29 cellular contexts compared by ENCODE assay signal in genomic region chr10:91539930-91540329, GRCh38.
"Had no signal": no experiment of that assay in that cellular context is flagged by ENCODE, and none has a peak within 500 bp of the region (broad histone marks: within the 10 kb centered on the region; RNA-seq: fewer than 3 reads in every experiment).

No MANE protein-coding gene starts in this region.

- H3K36me3 Mint-ChIP-seq: activated naive CD8-positive, alpha-beta T cell had no signal

- H3K9me3 Mint-ChIP-seq: activated CD4-positive, alpha-beta memory T cell treated with anti-CD3 and anti-CD28 coated beads, Interleukin-2, amount 10 ng/mL, durations not matched to agents 7 days and 5 days; activated T-cell treated with anti-CD3 and anti-CD28 coated beads, Interleukin-2, amount 50 U/mL, for 24 hours; central memory CD8-positive, alpha-beta T cell had no signal

- H3K4me1 Mint-ChIP-seq: activated CD4-positive, alpha-beta memory T cell treated with anti-CD3 and anti-CD28 coated beads, Interleukin-2, amount 10 ng/mL, durations not matched to agents 7 days and 5 days; activated CD4-positive, alpha-beta T cell treated with anti-CD3 and anti-CD28 coated beads, Interleukin-2, amount 10 ng/mL, durations not matched to agents 7 days and 5 days; central memory CD8-positive, alpha-beta T cell; endodermal cell had no signal

- H3K27me3 ChIP-seq: brain microvascular endothelial cell, dorsolateral prefrontal cortex, gastrocnemius medialis, heart left ventricle had no signal

- DNase-seq: activated CD4-positive, alpha-beta memory T cell treated with anti-CD3 and anti-CD28 coated beads, Interleukin-2, amount 10 ng/mL, durations not matched to agents 7 days and 5 days; activated CD4-positive, alpha-beta T cell treated with anti-CD3 and anti-CD28 coated beads for 4 hours; activated CD4-positive, alpha-beta T cell treated with anti-CD3 and anti-CD28 coated beads, Interleukin-2, amount 10 ng/mL, durations not matched to agents 7 days and 5 days; activated CD4-positive, alpha-beta T cell treated with anti-CD3 and anti-CD28 coated beads, Interleukin-2, amount 50 U/mL, for 4 hours; activated CD4-positive, CD25-positive, alpha-beta regulatory T cell; activated CD4-positive, CD25-positive, alpha-beta regulatory T cell treated with anti-CD3 and anti-CD28 coated beads, Interleukin-2, amount 50 U/mL, for 72 hours; activated CD8-positive, alpha-beta memory T cell treated with anti-CD3 and anti-CD28 coated beads, Interleukin-2, amount 50 U/mL, for 48 hours; activated effector memory CD4-positive, alpha-beta T cell treated with Interleukin-2 at 50 U/mL for 16 hours; activated gamma-delta T cell treated with Interleukin-2 at 50 U/mL for 16 hours; activated naive CD4-positive, alpha-beta T cell treated with anti-CD3 and anti-CD28 coated beads, Interleukin-2, amount 50 U/mL, for 16 hours; activated naive CD4-positive, alpha-beta T cell treated with Interleukin-2 at 50 U/mL for 16 hours; activated T-cell treated with anti-CD3 and anti-CD28 coated beads for 4 hours; activated T-cell treated with anti-CD3 and anti-CD28 coated beads, Interleukin-2, amount 50 U/mL, for 24 hours; activated T-cell treated with anti-CD3 and anti-CD28 coated beads, Interleukin-2, amount 50 U/mL, for 72 hours; amniotic stem cell; anterior cingulate cortex; brain microvascular endothelial cell; dorsolateral prefrontal cortex; effector memory CD4-positive, alpha-beta T cell; endodermal cell; erythroblast; gastrocnemius medialis; glutamatergic neuron; heart left ventricle; T-helper 2 cell had no signal

- ATAC-seq: activated T-cell treated with anti-CD3 and anti-CD28 coated beads, Interleukin-2, amount 50 U/mL, for 72 hours; gastrocnemius medialis had no signal

- H3K4me3 Mint-ChIP-seq: activated CD4-positive, alpha-beta memory T cell treated with anti-CD3 and anti-CD28 coated beads, Interleukin-2, amount 10 ng/mL, durations not matched to agents 7 days and 5 days; activated CD4-positive, alpha-beta T cell treated with anti-CD3 and anti-CD28 coated beads, Interleukin-2, amount 10 ng/mL, durations not matched to agents 7 days and 5 days; activated naive CD8-positive, alpha-beta T cell; activated T-cell treated with anti-CD3 and anti-CD28 coated beads, Interleukin-2, amount 50 U/mL, for 24 hours; activated T-cell treated with anti-CD3 and anti-CD28 coated beads, Interleukin-2, amount 50 U/mL, for 72 hours; central memory CD8-positive, alpha-beta T cell; dendritic cell treated with granulocyte-macrophage colony-stimulating factor and Interleukin-4, amounts not matched to agents 40 ng/mL and 50 ng/mL, for 4 days; endodermal cell had no signal

- H3K27ac Mint-ChIP-seq: activated CD4-positive, alpha-beta memory T cell treated with anti-CD3 and anti-CD28 coated beads, Interleukin-2, amount 10 ng/mL, durations not matched to agents 7 days and 5 days; activated CD4-positive, alpha-beta T cell treated with anti-CD3 and anti-CD28 coated beads, Interleukin-2, amount 10 ng/mL, durations not matched to agents 7 days and 5 days; activated naive CD8-positive, alpha-beta T cell; activated T-cell treated with anti-CD3 and anti-CD28 coated beads, Interleukin-2, amount 50 U/mL, for 24 hours; activated T-cell treated with anti-CD3 and anti-CD28 coated beads, Interleukin-2, amount 50 U/mL, for 72 hours; dendritic cell treated with granulocyte-macrophage colony-stimulating factor and Interleukin-4, amounts not matched to agents 40 ng/mL and 50 ng/mL, for 4 days; endodermal cell had no signal

- H3K9me3 ChIP-seq: gastrocnemius medialis had no signal

- H3K4me3 ChIP-seq: coronary artery, dorsolateral prefrontal cortex, gastrocnemius medialis, heart left ventricle had no signal

- H3K36me3 ChIP-seq: brain microvascular endothelial cell, gastrocnemius medialis, heart left ventricle had no signal

- H3K27ac ChIP-seq: brain microvascular endothelial cell, coronary artery, dorsolateral prefrontal cortex, gastrocnemius medialis, heart left ventricle had no signal
